Comparison of ENCODE assay signal across 9 cellular contexts in genomic region chr7:92528958-92529264, GRCh38. TPM values are rescaled to one million over a fixed set of nuclear protein-coding genes. Genes with fewer than 3 reads are reported as not detected.
A peak's percentile ranks its signal among the peaks of the same experiment; 100 is the strongest.
DNase-seq lines count a peak whose midpoint lies in the region; ATAC-seq, FAIRE-seq and TF ChIP-seq lines count a peak whose summit lies in the region.
"Had no signal": no experiment of that assay in that cellular context is flagged by ENCODE, and none has a peak within 500 bp of the region (broad histone marks: within the 10 kb centered on the region; RNA-seq: fewer than 3 reads in every experiment).

No MANE protein-coding gene starts in this region.

- no peak for TF ChIP-seq CTCF in K562 (IDR thresholded peaks at IDR 0.05 in 2 of 3, conservative IDR thresholded peaks at IDR 0.05 in 1 of 3; ENCODE audit: insufficient read depth in 2 of 3, low read depth in 1 of 3, low read length in 3 of 3)
- no peak for TF ChIP-seq CTCF in mucosa of descending colon (IDR thresholded peaks at IDR 0.05)
- TF ChIP-seq CTCF in D721Med (IDR thresholded peaks at IDR 0.05; ENCODE audit: insufficient read depth, missing control alignments) = no peak

- TF ChIP-seq EP300 in K562 (IDR thresholded peaks at IDR 0.05; ENCODE audit: low read length) = no peak

- peaks cover 41 to 64% (median 61%) of the 10 kb centered on the region in 3 donors for H3K4me1 Mint-ChIP-seq in CD8-positive, alpha-beta memory T cell

- H3K79me2 ChIP-seq in K562 (ENCODE audit: control insufficient read depth, insufficient read depth, low read length) = peaks cover 30% of the 10 kb centered on the region

- under 1% methylated on average over 13 of the region's 13 CpGs for WGBS in K562 (ENCODE audit: insufficient coverage, low coverage, missing lambda C conversion rate)

- H3K4me3 ChIP-seq in CD8-positive, alpha-beta memory T cell (ENCODE audit: low read length) = peak overlapping the region; percentile 99
- H3K4me3 ChIP-seq in K562 (peak overlapping the region; percentile 84), mucosa of descending colon (peak overlapping the region; percentile 88)

- in situ Hi-C loops in K562 (cut with MboI) = no loop called here

- H3K4me1 ChIP-seq in CD8-positive, alpha-beta memory T cell (ENCODE audit: insufficient read depth, low read length) = peaks cover 17% of the 10 kb centered on the region
- peaks cover 7 to 10% of the 10 kb centered on the region in 2 experiments; a peak in 3 of 5 replicates for H3K4me1 ChIP-seq in K562 (replicated peaks in 1 of 2; ENCODE audit: control insufficient read depth in 2 of 2, insufficient read depth in 2 of 2, low read length in 2 of 2)
- H3K4me1 ChIP-seq in mucosa of descending colon (ENCODE audit: low read depth) = peaks cover 9% of the 10 kb centered on the region

- peak overlapping the region; percentile 97 for H3K27ac ChIP-seq in CD8-positive, alpha-beta memory T cell (ENCODE audit: low read depth, low read length)
- peak overlapping the region; percentile 98 for H3K27ac ChIP-seq in K562 (ENCODE audit: extremely low read depth, low read depth, low read length)

- H3K9me1 ChIP-seq in K562 (ENCODE audit: control insufficient read depth, insufficient read depth, low read length) = no peaks in the 10 kb centered on the region

- peak; percentile 1 for ATAC-seq in HG02970 (IDR thresholded peaks at IDR 0.05; ENCODE audit: low FRiP score, unreplicated experiment)
- no peak; the same call in 2 of the 3 replicates for ATAC-seq in K562
- ATAC-seq in mucosa of descending colon = peak; percentile 1
- ATAC-seq in esophagus mucosa = no peak

- H3K27ac Mint-ChIP-seq in CD8-positive, alpha-beta memory T cell = peak overlapping the region; percentile 87 to 100 (median 96)

- H3K9me3 Mint-ChIP-seq in CD8-positive, alpha-beta memory T cell = no peaks in the 10 kb centered on the region

- H3K27me3 ChIP-seq in CD8-positive, alpha-beta memory T cell (ENCODE audit: insufficient read depth, low read length, poor library complexity, severe bottlenecking) = no peaks in the 10 kb centered on the region
- no peaks in the 10 kb centered on the region for H3K27me3 ChIP-seq in K562 (ENCODE audit: control insufficient read depth in 2 of 2, insufficient read depth in 2 of 2, low read length in 2 of 2)

- TF ChIP-seq RAD21 in K562 (CRISPR knock-in tag; conservative IDR thresholded peaks at IDR 0.05 in 1 of 2, IDR thresholded peaks at IDR 0.05 in 1 of 2) = no peak

- peak overlapping the region; percentile 100 for H3K4me2 ChIP-seq in K562 (ENCODE audit: insufficient read depth, low read length)

- FAIRE-seq in K562 (lab: Jason Lieb, UNC) (no peak), D721Med (lab: Jason Lieb, UNC) (no peak)

- TF ChIP-seq POLR2A in K562 (conservative IDR thresholded peaks at IDR 0.05) = no peak

- POLR2A ChIA-PET in CD8-positive, alpha-beta memory T cell (lab: Charles Lee) = interaction anchor here (0.5 to 2.0 kb wide), 11 partner anchors 60 to 703 kb away, joined by 3 to 32 read pairs (median 5); partner anchors contain the start of genes ANKIB1, CYP51A1, FAM133B and GATAD1
- POLR2A ChIA-PET in K562 (lab: Yijun Ruan, JAX) = interaction anchor here (0.5 to 2.0 kb wide), 18 partner anchors 9 to 703 kb away, joined by 3 to 11 read pairs (median 4); partner anchors contain the start of genes CYP51A1, FAM133B and VPS50

- CTCF ChIA-PET in CD8-positive, alpha-beta memory T cell (lab: Charles Lee) = interaction anchor here (0.7 to 3.4 kb wide), 20 partner anchors 12 to 704 kb away, joined by 3 to 19 read pairs (median 4); partner anchors contain the start of genes ANKIB1, CDK6, GATAD1 and KRIT1
- CTCF ChIA-PET in K562 (lab: Yijun Ruan, JAX; ENCODE audit: low intra/inter-chr PET ratio) = interaction anchor here (0.5 to 0.8 kb wide), 2 partner anchors 62 to 112 kb away, joined by 3 to 6 read pairs; no protein-coding TSS in a partner anchor

- DNase-seq in CD8-positive, alpha-beta memory T cell = no peak
- DNase-seq in K562 (ENCODE audit: extremely low read depth in 1 of 4, low spot score in 3 of 4) (no peak), mucosa of descending colon (no peak), SK-N-DZ (ENCODE audit: low spot score) (no peak), D721Med (ENCODE audit: insufficient read length, low spot score) (no peak), OCI-M1 (lab: John Stamatoyannopoulos, UW) (no peak)

- H3K4me3 Mint-ChIP-seq in CD8-positive, alpha-beta memory T cell = peak overlapping the region; percentile 86 to 96 (median 89)

- H3K27me3 Mint-ChIP-seq in CD8-positive, alpha-beta memory T cell = peaks cover 0 to 3% of the 10 kb centered on the region in 2 donors

- no peaks in the 10 kb centered on the region for H3K9me3 ChIP-seq in CD8-positive, alpha-beta memory T cell (ENCODE audit: low read length)
- H3K9me3 ChIP-seq in K562 (replicated peaks; ENCODE audit: control insufficient read depth, insufficient read depth, low read depth, low read length) (no peaks in the 10 kb centered on the region), mucosa of descending colon (no peaks in the 10 kb centered on the region)

- H3K36me3 ChIP-seq in CD8-positive, alpha-beta memory T cell (ENCODE audit: insufficient read depth, low read length) = peaks cover 19% of the 10 kb centered on the region
- H3K36me3 ChIP-seq in K562 (ENCODE audit: control insufficient read depth, insufficient read depth, low read length) (peaks cover 42% of the 10 kb centered on the region), mucosa of descending colon (ENCODE audit: low read depth) (no peaks in the 10 kb centered on the region)

- peak overlapping the region; percentile 99 for H2AFZ ChIP-seq in K562 (ENCODE audit: low read depth, low read length)

- H4K20me1 ChIP-seq in K562 (replicated peaks; ENCODE audit: control insufficient read depth, insufficient read depth, low read length) = no peaks in the 10 kb centered on the region

- peak overlapping the region; percentile 92 to 99 for H3K9ac ChIP-seq in K562 (ENCODE audit: insufficient read depth in 1 of 2, low read depth in 2 of 2, low read length in 2 of 2)

- intact Hi-C loops in K562 (cut with micrococcal nuclease) = loop anchor here (2.0 to 10.0 kb wide), 3 partner anchors 62 to 526 kb away; partner anchors contain the start of genes CDK6 and FAM133B
- intact Hi-C loops in mucosa of descending colon (cut with DNase I, micrococcal nuclease) = no loop called here

- peaks cover 7 to 58% (median 20%) of the 10 kb centered on the region in 3 donors for H3K36me3 Mint-ChIP-seq in CD8-positive, alpha-beta memory T cell

- TSS peak; percentile 76 for BruUV-seq in K562 (replicated peaks; lab: Mats Ljungman, UMichigan)

RNA-seq across cellular contexts. Expression of gene RBM48, which starts 0.3 kb away (rescaled TPM):
- total RNA-seq in CD8-positive, alpha-beta memory T cell = 10 to 100 TPM; 15.7 to 18.0 TPM
- polyA plus RNA-seq in CD8-positive, alpha-beta memory T cell = 28.3 TPM
- 23.7 and 43.2 TPM in 2 replicates for total RNA-seq in K562 (2011; cell fraction: chromatin; rRNA removed; ENCODE audit: low replicate concordance)
- 16.5 and 16.6 TPM in 2 replicates for total RNA-seq in K562 (2011; cell fraction: nucleolus; rRNA removed)
- 24.3 and 26.5 TPM in 2 replicates for total RNA-seq in K562 (2011; cell fraction: nucleoplasm; rRNA removed)
- total RNA-seq in K562 (2014; rRNA removed) (9.9 and 10.8 TPM in 2 replicates), K562 (2014; rRNA removed; fragmentation: Illumina TruSeq; extraction: Trizol) (16.8 and 18.5 TPM in 2 replicates), K562 (2015; rRNA removed; fragmentation: Illumina TruSeq; extraction: Trizol) (12.9 and 15.3 TPM in 2 replicates), K562 (2021) (13.1 and 13.8 TPM in 2 replicates), mucosa of descending colon (10 to 100 TPM in 2 of 3 donors, 1 to 10 TPM in 1; 8.7 to 12.9 (median 12.3) TPM), esophagus mucosa (5.8 TPM)
- polyA plus RNA-seq in K562 (2011; rRNA removed) (8.8 and 10.2 TPM in 2 replicates), K562 (2014; fragmentation: Illumina TruSeq; extraction: Trizol) (16.7 and 19.0 TPM in 2 replicates), K562 (2014; fragmentation: Nextera tagmentation; extraction: Ambion mirVana) (10 to 100 TPM; 20.9 to 35.1 TPM), K562 (2014; rRNA removed) (14.2 and 16.3 TPM in 2 replicates)
- 5.1 and 8.7 TPM in 2 replicates for polyA plus RNA-seq in K562 (2011; cell fraction: cytosol; rRNA removed)
- polyA plus RNA-seq in K562 (2011; cell fraction: nucleus; rRNA removed) = 8.9 and 10.8 TPM in 2 replicates
- polyA plus RNA-seq in K562 (2012) = 10.5 and 11.0 TPM in 2 replicates
- polyA minus RNA-seq in K562 (2011; rRNA and poly(A)+ RNA removed) = 19.2 and 23.9 TPM in 2 replicates
- polyA minus RNA-seq in K562 (2011; cell fraction: cytosol; rRNA and poly(A)+ RNA removed) = 3.1 and 6.2 TPM in 2 replicates
- 16.6 and 20.7 TPM in 2 replicates for polyA minus RNA-seq in K562 (2011; cell fraction: nucleus; rRNA and poly(A)+ RNA removed)
- 11.1 and 14.0 TPM in 2 replicates for polyA plus RNA-seq in SK-N-DZ (2014; cell fraction: cytosol; rRNA removed)
- 11.8 and 27.9 TPM in 2 replicates for polyA plus RNA-seq in SK-N-DZ (2014; cell fraction: nucleus; rRNA removed)

RNA-seq across cellular contexts. Expression of gene PEX1, which starts 0.6 kb away (rescaled TPM):
- total RNA-seq in CD8-positive, alpha-beta memory T cell = 10 to 100 TPM; 17.8 to 18.0 TPM
- 9.2 TPM for polyA plus RNA-seq in CD8-positive, alpha-beta memory T cell
- total RNA-seq in K562 (2011; cell fraction: chromatin; rRNA removed; ENCODE audit: low replicate concordance) = 25.9 and 81.9 TPM in 2 replicates
- total RNA-seq in K562 (2011; cell fraction: nucleolus; rRNA removed) = 15.8 and 16.4 TPM in 2 replicates
- 26.4 and 27.9 TPM in 2 replicates for total RNA-seq in K562 (2011; cell fraction: nucleoplasm; rRNA removed)
- total RNA-seq in K562 (2014; rRNA removed) = 12.9 and 14.1 TPM in 2 replicates
- 30.2 TPM in 2 replicates for total RNA-seq in K562 (2014; rRNA removed; fragmentation: Illumina TruSeq; extraction: Trizol)
- total RNA-seq in K562 (2015; rRNA removed; fragmentation: Illumina TruSeq; extraction: Trizol) = 23.6 and 23.7 TPM in 2 replicates
- 15.6 and 20.0 TPM in 2 replicates for total RNA-seq in K562 (2021)
- 23.1 and 32.2 TPM in 2 replicates for polyA plus RNA-seq in K562 (2011; rRNA removed)
- 6.4 and 11.7 TPM in 2 replicates for polyA plus RNA-seq in K562 (2011; cell fraction: cytosol; rRNA removed)
- polyA plus RNA-seq in K562 (2011; cell fraction: nucleus; rRNA removed) = 39.8 and 49.4 TPM in 2 replicates
- polyA plus RNA-seq in K562 (2012) = 11.8 and 18.5 TPM in 2 replicates
- polyA plus RNA-seq in K562 (2014; fragmentation: Illumina TruSeq; extraction: Trizol) = 21.0 and 26.2 TPM in 2 replicates
- polyA plus RNA-seq in K562 (2014; fragmentation: Nextera tagmentation; extraction: Ambion mirVana) = 10 to 100 TPM in 1 of 2 experiments, 1 to 10 TPM in 1; 9.4 to 10.3 TPM
- polyA plus RNA-seq in K562 (2014; rRNA removed) = 19.9 and 28.0 TPM in 2 replicates
- polyA minus RNA-seq in K562 (2011; rRNA and poly(A)+ RNA removed) = 31.4 and 32.3 TPM in 2 replicates
- polyA minus RNA-seq in K562 (2011; cell fraction: cytosol; rRNA and poly(A)+ RNA removed) = 8.7 and 9.4 TPM in 2 replicates
- 22.5 and 31.9 TPM in 2 replicates for polyA minus RNA-seq in K562 (2011; cell fraction: nucleus; rRNA and poly(A)+ RNA removed)
- 10 to 100 TPM; 17.4 to 21.5 (median 20.4) TPM for total RNA-seq in mucosa of descending colon
- 39.2 and 102 TPM in 2 replicates for polyA plus RNA-seq in SK-N-DZ (2014; cell fraction: cytosol; rRNA removed)
- polyA plus RNA-seq in SK-N-DZ (2014; cell fraction: nucleus; rRNA removed) = 133 and 166 TPM in 2 replicates
- total RNA-seq in esophagus mucosa = 10.6 TPM

RNA-seq across cellular contexts. Expression of gene ERVW-1, which starts 51.2 kb away (rescaled TPM):
- not detected for total RNA-seq in CD8-positive, alpha-beta memory T cell
- not detected for polyA plus RNA-seq in CD8-positive, alpha-beta memory T cell
- 0.14 TPM in 1 of 2 replicates, not detected in the other for total RNA-seq in K562 (2011; cell fraction: chromatin; rRNA removed; ENCODE audit: low replicate concordance)
- total RNA-seq in K562 (2011; cell fraction: nucleolus; rRNA removed) = not detected in 2 replicates
- total RNA-seq in K562 (2011; cell fraction: nucleoplasm; rRNA removed) = 0.44 TPM in 1 of 2 replicates, not detected in the other
- total RNA-seq in K562 (2014; rRNA removed) (not detected in 2 replicates), K562 (2014; rRNA removed; fragmentation: Illumina TruSeq; extraction: Trizol) (not detected in 2 replicates), K562 (2015; rRNA removed; fragmentation: Illumina TruSeq; extraction: Trizol) (0.04 TPM in 1 of 2 replicates, not detected in the other), K562 (2021) (not detected in 2 replicates), mucosa of descending colon (not detected), esophagus mucosa (not detected)
- polyA plus RNA-seq in K562 (2011; rRNA removed) (not detected in 2 replicates), K562 (2014; fragmentation: Illumina TruSeq; extraction: Trizol) (not detected in 2 replicates), K562 (2014; fragmentation: Nextera tagmentation; extraction: Ambion mirVana) (not detected), K562 (2014; rRNA removed) (not detected in 2 replicates)
- polyA plus RNA-seq in K562 (2011; cell fraction: cytosol; rRNA removed) = not detected in 2 replicates
- polyA plus RNA-seq in K562 (2011; cell fraction: nucleus; rRNA removed) = not detected in 2 replicates
- 0.13 and 0.43 TPM in 2 replicates for polyA plus RNA-seq in K562 (2012)
- polyA minus RNA-seq in K562 (2011; rRNA and poly(A)+ RNA removed) = not detected in 2 replicates
- not detected in 2 replicates for polyA minus RNA-seq in K562 (2011; cell fraction: cytosol; rRNA and poly(A)+ RNA removed)
- not detected in 2 replicates for polyA minus RNA-seq in K562 (2011; cell fraction: nucleus; rRNA and poly(A)+ RNA removed)
- polyA plus RNA-seq in SK-N-DZ (2014; cell fraction: cytosol; rRNA removed) = not detected in 2 replicates
- not detected in 2 replicates for polyA plus RNA-seq in SK-N-DZ (2014; cell fraction: nucleus; rRNA removed)
- total RNA-seq: HT1080 had no signal

Comparison
In these comparisons a context has a peak if more than half of its experiments do, and no peak if none do; other contexts are left out.
1. ATAC-seq: peak in HG02970 (single experiment) and mucosa of descending colon (single experiment); none in K562 (single experiment) and esophagus mucosa (single experiment).
2. Peak in every context shown above with its lines, with median percentiles within 50 percentile points of each other: H3K4me3 ChIP-seq.